In the genomic region with DNA sequence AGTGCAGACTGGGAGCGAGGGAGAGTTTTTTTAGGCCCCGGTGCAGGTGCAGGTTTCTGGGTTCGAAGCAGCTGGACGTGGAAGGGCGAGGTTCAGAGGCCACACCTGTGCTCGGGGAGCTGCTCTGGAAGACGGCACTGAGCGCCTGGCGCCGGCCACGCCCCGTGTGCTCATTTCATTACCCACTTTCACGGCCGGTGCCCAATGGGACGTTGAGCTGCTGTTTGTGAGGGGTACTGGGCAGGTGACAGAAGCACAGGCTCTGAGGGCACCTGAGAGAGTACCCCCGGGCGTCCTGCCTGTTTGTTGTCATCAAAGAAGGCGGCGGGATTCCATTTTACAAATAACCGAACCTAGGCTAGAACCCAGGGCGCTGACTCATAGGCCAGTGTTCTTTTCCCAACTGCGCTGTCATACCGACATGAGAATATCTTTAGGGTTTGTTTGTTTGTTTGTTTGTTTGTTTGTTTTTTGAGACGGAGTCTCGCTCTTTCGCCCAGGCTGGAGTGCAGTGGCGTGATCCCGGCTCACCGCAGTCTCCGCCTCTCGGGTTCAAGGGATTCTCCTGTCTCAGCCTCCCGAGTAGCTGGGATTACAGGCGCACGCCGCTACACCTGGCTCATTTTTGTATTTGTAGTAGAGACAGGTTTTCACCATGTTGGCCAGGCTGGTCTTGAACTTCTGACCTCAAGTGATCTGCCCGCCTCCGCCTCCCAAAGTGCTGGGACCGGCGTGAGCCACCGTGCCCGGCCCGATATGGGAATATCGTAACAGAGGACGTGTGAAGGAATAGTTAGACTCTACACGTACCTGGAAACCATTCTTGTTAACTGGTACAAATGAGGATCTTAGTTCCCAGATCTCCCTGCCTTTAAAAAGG, we compare ENCODE assay signal across 8 cellular contexts. TPM values are rescaled to one million over a fixed set of nuclear protein-coding genes. Genes with fewer than 3 reads are reported as not detected.
DNase-seq lines count a peak whose midpoint lies in the region; TF ChIP-seq lines count a peak whose summit lies in the region.

No MANE protein-coding gene starts in this region.

- peaks cover 20% of the 10 kb centered on the region for H3K4me1 Mint-ChIP-seq in activated T-cell treated with anti-CD3 and anti-CD28 coated beads, Interleukin-2, amount 50 U/mL, for 24 hours (ENCODE audit: low read depth)
- H3K4me1 Mint-ChIP-seq in progenitor cell of endocrine pancreas (ENCODE audit: low read depth), result peaks cover 1% of the 10 kb centered on the region

- TF ChIP-seq CTCF in foreskin fibroblast (IDR thresholded peaks at IDR 0.05; ENCODE audit: low read depth, low read length) (no peak), progenitor cell of endocrine pancreas (IDR thresholded peaks at IDR 0.05; ENCODE audit: unreplicated experiment) (no peak)

- DNase-seq in G401 (ENCODE audit: low spot score) (peak; percentile 67), H7 (no peak), NCI-H2107 treated with DMSO at 0.1 percent for 48 hours (lab: John Stamatoyannopoulos, UW; ENCODE audit: unreplicated experiment) (peak; percentile 44), foreskin fibroblast (peak in 1 of 2 donors; percentile 33), progenitor cell of endocrine pancreas (ENCODE audit: low spot score, unreplicated experiment) (no peak), NOMO-1 treated with DMSO at 0.1 percent for 48 hours (lab: John Stamatoyannopoulos, UW; ENCODE audit: unreplicated experiment) (no peak), NCI-H524 treated with DMSO at 0.1 percent for 48 hours (lab: John Stamatoyannopoulos, UW) (no peak)
- peak; percentile 66 for DNase-seq in activated T-cell treated with anti-CD3 and anti-CD28 coated beads, Interleukin-2, amount 50 U/mL, for 24 hours

- peak overlapping the region; percentile 95 for H3K4me3 ChIP-seq in H7 (ENCODE audit: insufficient read depth, low read depth, low read length)
- peak overlapping the region; percentile 87 to 92 for H3K4me3 ChIP-seq in foreskin fibroblast (ENCODE audit: low read depth in 1 of 2, low read length in 2 of 2)

- H3K36me3 Mint-ChIP-seq in activated T-cell treated with anti-CD3 and anti-CD28 coated beads, Interleukin-2, amount 50 U/mL, for 24 hours (ENCODE audit: low read depth), result peaks cover 5% of the 10 kb centered on the region
- H3K36me3 Mint-ChIP-seq in progenitor cell of endocrine pancreas (ENCODE audit: insufficient read depth), result peaks cover 1% of the 10 kb centered on the region

- peaks cover 2% of the 10 kb centered on the region; the same call in 1 of the 2 replicates for H3K27me3 ChIP-seq in H7 (ENCODE audit: control insufficient read depth, insufficient read depth, low read length)

- peaks cover 6% of the 10 kb centered on the region for H3K9me3 Mint-ChIP-seq in activated T-cell treated with anti-CD3 and anti-CD28 coated beads, Interleukin-2, amount 50 U/mL, for 24 hours
- H3K9me3 Mint-ChIP-seq in progenitor cell of endocrine pancreas (ENCODE audit: low read depth), result no peaks in the 10 kb centered on the region

- peak overlapping the region; percentile 92 for H3K4me3 Mint-ChIP-seq in activated T-cell treated with anti-CD3 and anti-CD28 coated beads, Interleukin-2, amount 50 U/mL, for 24 hours
- peak overlapping the region; percentile 96 for H3K4me3 Mint-ChIP-seq in progenitor cell of endocrine pancreas (ENCODE audit: low read depth)

- in situ Hi-C loops in G401 (cut with HindIII; ENCODE audit: low sequenced_read_pairs), result no loop called here

- peak overlapping the region; percentile 90 for H3K27ac Mint-ChIP-seq in activated T-cell treated with anti-CD3 and anti-CD28 coated beads, Interleukin-2, amount 50 U/mL, for 24 hours
- peak overlapping the region; percentile 52 for H3K27ac Mint-ChIP-seq in progenitor cell of endocrine pancreas

- no peaks in the 10 kb centered on the region for H3K36me3 ChIP-seq in H7 (replicated peaks; ENCODE audit: control insufficient read depth, insufficient read depth, low read length)

- no peaks in the 10 kb centered on the region for H3K27me3 Mint-ChIP-seq in activated T-cell treated with anti-CD3 and anti-CD28 coated beads, Interleukin-2, amount 50 U/mL, for 24 hours
- peaks cover 3% of the 10 kb centered on the region for H3K27me3 Mint-ChIP-seq in progenitor cell of endocrine pancreas

RNA-seq across cellular contexts. Expression of a gene that starts 16.6 kb away (rescaled TPM):
- 102 and 103 TPM in 2 replicates for total RNA-seq in G401 (2014; rRNA removed; shearing (Covaris generic))
- total RNA-seq in H7 (2014; rRNA removed; shearing (Covaris generic)), result 39.2 and 51.2 TPM in 2 replicates
- 54.0 and 55.0 TPM in 2 replicates for total RNA-seq in progenitor cell of endocrine pancreas

Comparison
In these comparisons a context has a peak if more than half of its experiments do, and no peak if none do; other contexts are left out.
1. DNase-seq: peak in G401 (single experiment), NCI-H2107 treated with DMSO at 0.1 percent for 48 hours (single experiment) and activated T-cell treated with anti-CD3 and anti-CD28 coated beads, Interleukin-2, amount 50 U/mL, for 24 hours (single experiment); none in H7 (single experiment), progenitor cell of endocrine pancreas (single experiment), NOMO-1 treated with DMSO at 0.1 percent for 48 hours (single experiment) and NCI-H524 treated with DMSO at 0.1 percent for 48 hours (single experiment).